ENCODE assay signal across 8 cellular contexts in genomic region chr20:49812463-49813304, GRCh38. TPM values are rescaled to one million over a fixed set of nuclear protein-coding genes. Genes with fewer than 3 reads are reported as not detected.
DNase-seq lines count a peak whose midpoint lies in the region; ATAC-seq, FAIRE-seq and TF ChIP-seq lines count a peak whose summit lies in the region.

Gene SLC9A8, plus strand, starts transcription at chr20:49812828. Its CDS starts 95 bp downstream, at chr20:49812923.

- H3K27ac ChIP-seq in HUES64 (ENCODE audit: low read depth, low read length) = peak within 1 kb of the TSS; percentile 86
- H3K27ac ChIP-seq in OCI-LY7 (ENCODE audit: low read depth, low read length, poor library complexity, severe bottlenecking) = peak within 1 kb of the TSS; percentile 62
- H3K27ac ChIP-seq in epithelial cell of prostate = peak within 1 kb of the TSS; percentile 90

- TSS peak; percentile 66 for BruUV-seq in OCI-LY7 (replicated peaks; lab: Mats Ljungman, UMichigan)

- no peaks in the 10 kb centered on the region for H3K9me2 ChIP-seq in OCI-LY7 (ENCODE audit: insufficient read depth, low read length)

- peak within 1 kb of the TSS; percentile 96 for H3K4me2 ChIP-seq in OCI-LY7 (ENCODE audit: low read length)

- H3K36me3 ChIP-seq in HUES64 (ENCODE audit: insufficient read depth, low read length) (peaks cover 21% of the 10 kb centered on the region), OCI-LY7 (ENCODE audit: insufficient read depth, low read length) (peaks cover 27% of the 10 kb centered on the region), mucosa of descending colon (ENCODE audit: low read depth) (no peaks in the 10 kb centered on the region)

- WGBS in HUES64 = under 1% methylated on average over 62 of the region's 62 CpGs

- H3K4me3 ChIP-seq in HUES64 (ENCODE audit: low read length) (peak within 1 kb of the TSS; percentile 81), OCI-LY7 (ENCODE audit: low read depth, low read length, poor library complexity, severe bottlenecking) (peak within 1 kb of the TSS; percentile 81), mucosa of descending colon (peak within 1 kb of the TSS; percentile 44)

- peak within 1 kb of the TSS; percentile 70 for H3K9ac ChIP-seq in HUES64 (ENCODE audit: low read depth, low read length)

- no peak for FAIRE-seq in D721Med (lab: Jason Lieb, UNC)

- H3K27me3 ChIP-seq in HUES64 (ENCODE audit: insufficient read depth, low read length) = no peaks in the 10 kb centered on the region

- no peaks in the 10 kb centered on the region for H4K20me1 ChIP-seq in OCI-LY7 (ENCODE audit: insufficient read depth, low read length)

- H3K79me2 ChIP-seq in OCI-LY7 (ENCODE audit: insufficient read depth, low read depth, low read length) = peaks cover 10% of the 10 kb centered on the region; the same call in 1 of the 2 replicates

- H2AFZ ChIP-seq in OCI-LY7 (ENCODE audit: low read length) = peak within 1 kb of the TSS; percentile 58; the same call in 1 of the 2 replicates

- CTCF ChIA-PET in OCI-LY7 (lab: Charles Lee; ENCODE audit: unreplicated experiment) = interaction anchor here (0.6 kb wide), 2 partner anchors 172 to 199 kb away, joined by 5 read pairs; no protein-coding TSS in a partner anchor

- POLR2A ChIA-PET in OCI-LY7 (lab: Charles Lee) = interaction anchor here (0.7 to 1.4 kb wide), 8 partner anchors 9 to 148 kb away, joined by 3 to 13 read pairs (median 4); no protein-coding TSS in a partner anchor

- TF ChIP-seq CTCF in D721Med (IDR thresholded peaks at IDR 0.05; ENCODE audit: insufficient read depth, missing control alignments) = no peak
- TF ChIP-seq CTCF in OCI-LY7 (conservative IDR thresholded peaks at IDR 0.05; ENCODE audit: low read length) = no peak
- peak; percentile 14 for TF ChIP-seq CTCF in mucosa of descending colon (IDR thresholded peaks at IDR 0.05)

- H3K9me3 ChIP-seq in HUES64 (ENCODE audit: insufficient read depth, low read depth, low read length) (no peaks in the 10 kb centered on the region), OCI-LY7 (ENCODE audit: low read length) (no peaks in the 10 kb centered on the region), mucosa of descending colon (no peaks in the 10 kb centered on the region)

- intact Hi-C loops in OCI-LY7 (cut with micrococcal nuclease; ENCODE audit: unreplicated experiment) (no loop called here), mucosa of descending colon (cut with DNase I, micrococcal nuclease) (no loop called here)

- DNase-seq in D721Med (ENCODE audit: insufficient read length, low spot score) (peak; percentile 77), OCI-LY7 (ENCODE audit: low spot score) (peak; percentile 92), activated T-cell treated with anti-CD3 and anti-CD28 coated beads for 24 hours (ENCODE audit: low read depth) (peak; percentile 73), epithelial cell of prostate (ENCODE audit: low read depth, low spot score) (peak; percentile 65), mucosa of descending colon (peak; percentile 82 to 92 (median 90))
- peak; percentile 59 to 69 for DNase-seq in stimulated activated CD8-positive, alpha-beta memory T cell treated with anti-CD3 and anti-CD28 coated beads, Interleukin-4, amount 100 ng/mL, for 1 hour (ENCODE audit: low read depth in 2 of 2, low spot score in 1 of 2)

- H3K4me1 ChIP-seq in HUES64 (ENCODE audit: insufficient read depth, low read length) (peaks cover 10% of the 10 kb centered on the region; the same call in 1 of the 2 replicates), OCI-LY7 (ENCODE audit: insufficient read depth, low read length, poor library complexity, severe bottlenecking) (peaks cover 48% of the 10 kb centered on the region), mucosa of descending colon (ENCODE audit: low read depth) (peaks cover 9% of the 10 kb centered on the region)

- ATAC-seq in GM21447 (IDR thresholded peaks at IDR 0.05; ENCODE audit: unreplicated experiment) (peak; percentile 64), mucosa of descending colon (peak; percentile 88)

RNA-seq across cellular contexts. Expression of gene SLC9A8, which starts in this region (rescaled TPM):
- polyA plus RNA-seq in HUES64 (2013, experiment 1 of 2) = 5.6 TPM
- polyA plus RNA-seq in HUES64 (2013, experiment 2 of 2) = 5.5 TPM
- total RNA-seq in OCI-LY7 (2014; rRNA removed; shearing (Covaris generic)) = 13.9 and 30.3 TPM in 2 replicates
- 22.0 and 28.7 TPM in 2 replicates for total RNA-seq in OCI-LY7 (2022)
- total RNA-seq in mucosa of descending colon = 10 to 100 TPM; 15.9 to 26.9 (median 16.3) TPM

Comparison
In these comparisons a context has a peak if more than half of its experiments do, and no peak if none do; other contexts are left out.
1. Peak in every context shown above with its lines: DNase-seq, ATAC-seq, H3K4me3 ChIP-seq and H3K27ac ChIP-seq.